Comparison of ENCODE assay signal across 19 cellular contexts in genomic region chr10:123821136-123821535, GRCh38.
A peak's percentile ranks its signal among the peaks of the same experiment; 100 is the strongest.
DNase-seq lines count a peak whose midpoint lies in the region; ATAC-seq and TF ChIP-seq lines count a peak whose summit lies in the region.
"Had no signal": no experiment of that assay in that cellular context is flagged by ENCODE, and none has a peak within 500 bp of the region (broad histone marks: within the 10 kb centered on the region; RNA-seq: fewer than 3 reads in every experiment).

No MANE protein-coding gene starts in this region.

- TF ChIP-seq CTCF in AG09319 (IDR thresholded peaks at IDR 0.05; ENCODE audit: low read depth, low read length) = no peak
- no peak for TF ChIP-seq CTCF in HCT116 (IDR thresholded peaks at IDR 0.05 in 2 of 3, conservative IDR thresholded peaks at IDR 0.05 in 1 of 3; ENCODE audit: borderline replicate concordance in 1 of 3, insufficient read depth in 1 of 3, low read depth in 2 of 3, low read length in 2 of 3)
- TF ChIP-seq CTCF in tibial nerve (IDR thresholded peaks at IDR 0.05) = no peak
- TF ChIP-seq CTCF in spleen (IDR thresholded peaks at IDR 0.05 in 8 of 11, conservative IDR thresholded peaks at IDR 0.05 in 3 of 11) = no peak

- H3K9ac ChIP-seq in HCT116 (ENCODE audit: low read length) = no peak overlapping the region
- H3K9ac ChIP-seq: BLaER1 treated with 17β-estradiol and CSF1 and Interleukin-3, amounts not matched to agents 10 nM and 100 nM; GM23248 had no signal

- H3K4me3 ChIP-seq in HCT116 (replicated peaks in 1 of 2; ENCODE audit: low read depth in 1 of 2, low read length in 2 of 2) = no peak overlapping the region
- no peak overlapping the region for H3K4me3 ChIP-seq in tibial nerve
- no peak overlapping the region for H3K4me3 ChIP-seq in spleen
- H3K4me3 ChIP-seq: BLaER1 treated with 17β-estradiol and CSF1 and Interleukin-3, amounts not matched to agents 10 nM and 100 nM; GM23248; HAP-1; K562 had no signal

- no peak overlapping the region for H2AFZ ChIP-seq in HCT116 (ENCODE audit: low read depth, low read length, poor library complexity, severe bottlenecking)
- H2AFZ ChIP-seq: GM23248 had no signal

- H3K4me1 ChIP-seq in HCT116 (ENCODE audit: control insufficient read depth in 1 of 2, insufficient read depth in 2 of 2, low read length in 2 of 2) (no peaks in the 10 kb centered on the region), tibial nerve (no peaks in the 10 kb centered on the region), spleen (no peaks in the 10 kb centered on the region)
- H3K4me1 ChIP-seq: BLaER1 treated with 17β-estradiol and CSF1 and Interleukin-3, amounts not matched to agents 10 nM and 100 nM; HAP-1 had no signal

- no peaks in the 10 kb centered on the region for H3K9me2 ChIP-seq in HCT116 (ENCODE audit: insufficient read depth)

- CTCF ChIA-PET in HCT116 (lab: Charles Lee) = no interaction called here

- no peaks in the 10 kb centered on the region for H3K9me3 ChIP-seq in HCT116 (ENCODE audit: control insufficient read depth in 1 of 2, insufficient read depth in 1 of 2, low read depth in 1 of 2, low read length in 2 of 2)
- peaks cover 0 to 13% (median 5%) of the 10 kb centered on the region in 4 donors for H3K9me3 ChIP-seq in tibial nerve
- H3K9me3 ChIP-seq in spleen = peaks cover 0 to 11% (median 0%) of the 10 kb centered on the region in 8 donors
- H3K9me3 ChIP-seq: HAP-1 had no signal

- TF ChIP-seq EP300 in tibial nerve (IDR thresholded peaks at IDR 0.05) = no peak

- no peak overlapping the region for H3K27ac ChIP-seq in HCT116 (ENCODE audit: low read depth, low read length)
- no peak overlapping the region for H3K27ac ChIP-seq in tibial nerve
- H3K27ac ChIP-seq in spleen = no peak overlapping the region
- H3K27ac ChIP-seq: BLaER1 treated with 17β-estradiol and CSF1 and Interleukin-3, amounts not matched to agents 10 nM and 100 nM; GM23248 had no signal

- 0 out of 2 replicates have a peak, but pooled peaks have one; percentile 6 for ATAC-seq in HCT116
- peak; percentile 33 for ATAC-seq in esophagus mucosa
- ATAC-seq in HG02610 (IDR thresholded peaks at IDR 0.05; ENCODE audit: unreplicated experiment) = no peak
- ATAC-seq: CD8-positive, alpha-beta T cell; K562 had no signal

- POLR2A ChIA-PET in HCT116 (lab: Charles Lee) = no interaction called here

- RAD21 ChIA-PET in HCT116 (lab: Charles Lee; ENCODE audit: low non-redundant PET in 1 of 2, low total read pairs in 2 of 2, uncharacterized antibody in 2 of 2, unreplicated experiment in 2 of 2) = no interaction called here

- WGBS in tibial nerve, 2 donors = 83 to 93% methylated on average over 2 of the region's 2 CpGs
- 60 to 82% (median 78%) methylated on average over 2 of the region's 2 CpGs for WGBS in spleen, 5 donors

- TF ChIP-seq POLR2A in HCT116 (IDR thresholded peaks at IDR 0.05; ENCODE audit: borderline replicate concordance, extremely low read depth, insufficient read depth, insufficient read length) (no peak), tibial nerve (IDR thresholded peaks at IDR 0.05) (no peak), spleen (IDR thresholded peaks at IDR 0.05) (no peak)

- H3K4me2 ChIP-seq in HCT116 (ENCODE audit: low read length) = no peak overlapping the region
- H3K4me2 ChIP-seq: BLaER1 treated with 17β-estradiol and CSF1 and Interleukin-3, amounts not matched to agents 10 nM and 100 nM had no signal

- DNase-seq in AG09319 (ENCODE audit: extremely low read depth, low read depth) (peak; percentile 63), HCT116 (ENCODE audit: low read depth, low spot score) (no peak), kidney tubule cell (ENCODE audit: low spot score) (peak; percentile 35), tibial nerve (ENCODE audit: low spot score in 2 of 2) (no peak), spleen (no peak), kidney glomerular epithelial cell (lab: John Stamatoyannopoulos, UW) (no peak)
- DNase-seq: 8988T; CD8-positive, alpha-beta T cell; COR-L47; DMS 273 treated with DMSO at 0.1 percent for 48 hours; DMS53; GDM1; GM23248; IMR-90 had no signal

- no peak for TF ChIP-seq RAD21 in HCT116 (IDR thresholded peaks at IDR 0.05; ENCODE audit: low read depth)

- no peaks in the 10 kb centered on the region for H3K79me2 ChIP-seq in HCT116 (ENCODE audit: insufficient read depth, low read length)

- H3K27me3 ChIP-seq in HCT116 (ENCODE audit: insufficient read depth, low read length) (peaks cover 30% of the 10 kb centered on the region), tibial nerve (no peaks in the 10 kb centered on the region), spleen (replicated peaks in 1 of 7) (no peaks in the 10 kb centered on the region)
- H3K27me3 ChIP-seq: BLaER1 treated with 17β-estradiol and CSF1 and Interleukin-3, amounts not matched to agents 10 nM and 100 nM had no signal

- BruUV-seq in HCT116 (replicated peaks; lab: Mats Ljungman, UMichigan) = no TSS peak

- intact Hi-C loops in HCT116 (cut with micrococcal nuclease) (no loop called here), spleen (cut with DNase I; ENCODE audit: low total_unique reads) (no loop called here)

- H4K20me1 ChIP-seq in HCT116 (ENCODE audit: insufficient read depth) = no peaks in the 10 kb centered on the region
- H4K20me1 ChIP-seq: BLaER1 treated with 17β-estradiol and CSF1 and Interleukin-3, amounts not matched to agents 10 nM and 100 nM had no signal

- H3K36me3 ChIP-seq in HCT116 (ENCODE audit: control insufficient read depth in 1 of 2, insufficient read depth in 2 of 2, low read length in 2 of 2) (no peaks in the 10 kb centered on the region), tibial nerve (no peaks in the 10 kb centered on the region), spleen (no peaks in the 10 kb centered on the region)
- H3K36me3 ChIP-seq: BLaER1 treated with 17β-estradiol and CSF1 and Interleukin-3, amounts not matched to agents 10 nM and 100 nM; HAP-1 had no signal

TF ChIP-seq in HCT116, 20 proteins besides CTCF, POLR2A, EP300 and RAD21:
- no peak for TF ChIP-seq EGR1 (IDR thresholded peaks at IDR 0.05; ENCODE audit: low read depth)
- no peak for TF ChIP-seq SP1 (IDR thresholded peaks at IDR 0.05; ENCODE audit: low read depth)
- no peak for TF ChIP-seq YY1 (IDR thresholded peaks at IDR 0.05; ENCODE audit: extremely low read depth, insufficient replicate concordance, low read depth, low read length)
- TF ChIP-seq REST (IDR thresholded peaks at IDR 0.05; ENCODE audit: low read depth) = no peak
- no peak for TF ChIP-seq SRF (IDR thresholded peaks at IDR 0.05; ENCODE audit: low read depth)
- no peak for TF ChIP-seq CEBPB (IDR thresholded peaks at IDR 0.05; ENCODE audit: low read depth)
- no peak for TF ChIP-seq ZNF274 (IDR thresholded peaks at IDR 0.05; ENCODE audit: low read depth, low read length)
- no peak for TF ChIP-seq ELF1 (IDR thresholded peaks at IDR 0.05; ENCODE audit: borderline replicate concordance, low read depth)
- TF ChIP-seq, protein P1, sequence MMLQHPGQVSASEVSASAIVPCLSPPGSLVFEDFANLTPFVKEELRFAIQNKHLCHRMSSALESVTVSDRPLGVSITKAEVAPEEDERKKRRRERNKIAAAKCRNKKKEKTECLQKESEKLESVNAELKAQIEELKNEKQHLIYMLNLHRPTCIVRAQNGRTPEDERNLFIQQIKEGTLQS (IDR thresholded peaks at IDR 0.05) = no peak
- no peak for TF ChIP-seq EZH2phosphoT487 (IDR thresholded peaks at IDR 0.05; ENCODE audit: borderline replicate concordance)
- no peak for TF ChIP-seq SIN3A (IDR thresholded peaks at IDR 0.05; ENCODE audit: low read depth)
- no peak for TF ChIP-seq ZBTB33 (IDR thresholded peaks at IDR 0.05; ENCODE audit: extremely low read depth, insufficient replicate concordance, low read length)
- TF ChIP-seq POLR2AphosphoS5 (IDR thresholded peaks at IDR 0.05; ENCODE audit: low read depth, low read length) = no peak
- no peak for TF ChIP-seq TCF7L2 (IDR thresholded peaks at IDR 0.05; ENCODE audit: borderline replicate concordance, extremely low read depth, insufficient read depth, insufficient read length)
- no peak for TF ChIP-seq ZFX (IDR thresholded peaks at IDR 0.05)

Comparison
In these comparisons a context has a peak if more than half of its experiments do, and no peak if none do; other contexts are left out.
1. DNase-seq: peak in AG09319 (single experiment) and kidney tubule cell (single experiment); none in HCT116 (single experiment), tibial nerve (0 of 2), spleen (single experiment) and kidney glomerular epithelial cell (single experiment).